27 cellular contexts compared by ENCODE assay signal in genomic region chr12:90203556-90203955, GRCh38.
"Had no signal": no experiment of that assay in that cellular context is flagged by ENCODE, and none has a peak within 500 bp of the region (broad histone marks: within the 10 kb centered on the region; RNA-seq: fewer than 3 reads in every experiment).

No MANE protein-coding gene starts in this region.

- H3K36me3 Mint-ChIP-seq: immature natural killer cell, naive B cell had no signal

- H3K4me2 ChIP-seq: neural progenitor cell, smooth muscle cell had no signal

- DNase-seq: hypothalamus; immature natural killer cell; kidney; left colon; left lung; lower lobe of right lung; mammary epithelial cell; mesenchymal stem cell; naive B cell; natural killer cell; nephron progenitor cell; ovary; right lobe of liver; stimulated activated CD4-positive, alpha-beta T cell treated with anti-CD3 and anti-CD28 coated beads, Interleukin-1b, Interleukin-23, amount 100 ng/mL, for 48 hours; stimulated activated CD4-positive, alpha-beta T cell treated with anti-CD3 and anti-CD28 coated beads, Interleukin-2, amount 100 ng/mL, for 48 hours; stimulated activated naive B cell treated with anti-CD40 and anti-IgM and Interleukin-4, amounts not matched to agents 10 μg/mL and 1 μg/mL and 100 μg/mL, for 72 hours; stimulated activated naive CD8-positive, alpha-beta T cell treated with anti-CD3 and anti-CD28 coated beads, Interleukin-15, Interleukin-2, amounts not matched to agents 100 U/mL and 50 U/mL, for 24 hours; stomach; testis; thyroid gland; transverse colon; uterus had no signal

- H3K4me3 Mint-ChIP-seq: immature natural killer cell; naive B cell; natural killer cell; nephron progenitor cell; neural progenitor cell; stimulated activated naive B cell treated with anti-CD40 and anti-IgM and Interleukin-4, amounts not matched to agents 10 μg/mL and 1 μg/mL and 100 μg/mL, for 72 hours had no signal

- H3K27ac Mint-ChIP-seq: immature natural killer cell; naive B cell; natural killer cell; nephron progenitor cell; neural progenitor cell; progenitor cell of endocrine pancreas; stimulated activated naive B cell treated with anti-CD40 and anti-IgM and Interleukin-4, amounts not matched to agents 10 μg/mL and 1 μg/mL and 100 μg/mL, for 72 hours had no signal

- H3K27me3 Mint-ChIP-seq: progenitor cell of endocrine pancreas; stimulated activated naive B cell treated with anti-CD40 and anti-IgM and Interleukin-4, amounts not matched to agents 10 μg/mL and 1 μg/mL and 100 μg/mL, for 72 hours had no signal

- FAIRE-seq: islet of Langerhans, kidney had no signal

- H3K27ac ChIP-seq: left lung, lower lobe of right lung, neural progenitor cell, ovary, right atrium auricular region, right lobe of liver, stomach, testis, thyroid gland, transverse colon, uterus had no signal

- ATAC-seq: left colon; left lung; lower lobe of right lung; natural killer cell; right lobe of liver; stimulated activated naive B cell treated with anti-CD40 and anti-IgM and Interleukin-4, amounts not matched to agents 10 μg/mL and 1 μg/mL and 100 μg/mL, for 72 hours; stimulated activated naive CD8-positive, alpha-beta T cell treated with anti-CD3 and anti-CD28 coated beads, Interleukin-15, Interleukin-2, amounts not matched to agents 100 U/mL and 50 U/mL, for 24 hours had no signal

- H3K4me3 ChIP-seq: left lung, lower lobe of right lung, neural progenitor cell, ovary, right atrium auricular region, right lobe of liver, smooth muscle cell, stomach, testis, thyroid gland, transverse colon, uterus had no signal

- H2AFZ ChIP-seq: neural progenitor cell had no signal

- H3K36me3 ChIP-seq: left lung, lower lobe of right lung, neural progenitor cell, ovary, right atrium auricular region, right lobe of liver, stomach, thyroid gland, transverse colon, uterus had no signal

- H3K4me1 ChIP-seq: lower lobe of right lung, right lobe of liver, stomach, testis, thyroid gland, transverse colon, uterus had no signal

- H3K9me3 ChIP-seq: left lung, lower lobe of right lung, ovary, right atrium auricular region, right lobe of liver, testis, thyroid gland, transverse colon, uterus had no signal

- H3K4me1 Mint-ChIP-seq: immature natural killer cell, natural killer cell, nephron progenitor cell had no signal

- H3K9ac ChIP-seq: neural progenitor cell had no signal

- H3K27me3 ChIP-seq: left lung, neural progenitor cell, ovary, right atrium auricular region, right lobe of liver, stomach, testis, thyroid gland, transverse colon, uterus had no signal
